Comparison of ENCODE assay signal across 1 cellular context in the genomic region with DNA sequence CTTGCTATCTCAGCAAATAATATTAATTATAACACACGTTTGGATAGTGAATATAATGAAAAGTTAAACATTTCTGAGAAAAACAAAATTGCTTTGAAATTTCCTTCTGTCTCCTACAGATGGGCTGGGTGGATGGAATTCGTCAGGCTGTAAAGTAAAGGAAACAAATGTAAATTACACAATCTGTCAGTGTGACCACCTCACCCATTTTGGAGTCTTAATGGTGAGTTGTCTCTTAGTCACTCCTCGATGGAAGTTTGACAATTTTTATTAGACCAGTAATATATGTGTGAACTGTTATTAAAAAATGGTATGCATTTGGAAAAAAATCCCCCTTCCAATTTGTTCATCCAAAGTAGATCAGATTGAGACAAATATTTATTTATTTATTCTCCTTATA.
TF ChIP-seq lines count a peak whose summit lies in the region.

No MANE protein-coding gene starts in this region.

TF ChIP-seq in A549, 52 proteins besides CTCF, POLR2A, EP300 and RAD21:
- TF ChIP-seq HOXA7 (CRISPR knock-in tag; IDR thresholded peaks at IDR 0.05) (no peak), EHF (CRISPR knock-in tag; IDR thresholded peaks at IDR 0.05) (no peak), ESRRA (IDR thresholded peaks at IDR 0.05; ENCODE audit: borderline replicate concordance, low read length) (no peak), MAX (IDR thresholded peaks at IDR 0.05) (no peak), MAFK (IDR thresholded peaks at IDR 0.05; ENCODE audit: partially characterized antibody) (peak; percentile 38), HDAC2 (IDR thresholded peaks at IDR 0.05) (no peak)
